Comparison of ENCODE assay signal across 8 cellular contexts in genomic region chr16:24010440-24011089, GRCh38.
DNase-seq lines count a peak whose midpoint lies in the region; ATAC-seq and TF ChIP-seq lines count a peak whose summit lies in the region.

No MANE protein-coding gene starts in this region.

- no peak overlapping the region for H3K9ac ChIP-seq in Karpas-422 (ENCODE audit: low read length)

- no peak for TF ChIP-seq POLR2A in upper lobe of left lung (IDR thresholded peaks at IDR 0.05)

- peak overlapping the region; percentile 16 for H3K4me2 ChIP-seq in Karpas-422 (ENCODE audit: low read depth, low read length, poor library complexity, severe bottlenecking)

- H3K9me3 ChIP-seq in Karpas-422 (ENCODE audit: low read length) (no peaks in the 10 kb centered on the region), upper lobe of left lung (no peaks in the 10 kb centered on the region)

- 49 to 50% methylated on average over 8 of the region's 8 CpGs for WGBS in upper lobe of left lung, 2 donors

- peak; percentile 60 to 78 (median 70) for TF ChIP-seq CTCF in upper lobe of left lung (IDR thresholded peaks at IDR 0.05)

- H3K27ac ChIP-seq in Karpas-422 (ENCODE audit: low read length), result no peak overlapping the region
- H3K27ac ChIP-seq in upper lobe of left lung, result no peak overlapping the region

- H3K36me3 ChIP-seq in Karpas-422 (ENCODE audit: insufficient read depth, low read length) (no peaks in the 10 kb centered on the region), upper lobe of left lung (no peaks in the 10 kb centered on the region)

- H3K4me3 ChIP-seq in Karpas-422 (ENCODE audit: low read length) (no peak overlapping the region), upper lobe of left lung (no peak overlapping the region)

- DNase-seq in G401 (ENCODE audit: low spot score) (peak; percentile 85), Karpas-422 (peak; percentile 95), SIG-M5 treated with dmso at 0.1 percent for 504 hours (lab: John Stamatoyannopoulos, UW; ENCODE audit: unreplicated experiment) (peak; percentile 84), glomerular endothelial cell (ENCODE audit: extremely low read depth, low read depth, low spot score) (peak; percentile 20), pons (ENCODE audit: low spot score) (peak; percentile 90), upper lobe of left lung (peak in 1 of 2 donors; percentile 83)
- DNase-seq in activated naive CD4-positive, alpha-beta T cell (lab: John Stamatoyannopoulos, UW), result peak; percentile 61 to 73 (median 67)

- peaks cover 3% of the 10 kb centered on the region for H4K20me1 ChIP-seq in Karpas-422 (ENCODE audit: insufficient read depth, low read depth, low read length)

- peak; percentile 57 to 79 for ATAC-seq in upper lobe of left lung (ENCODE audit: low FRiP score in 2 of 2)
- no peak for ATAC-seq in GM21447 (IDR thresholded peaks at IDR 0.05; ENCODE audit: unreplicated experiment)

- H3K4me1 ChIP-seq in Karpas-422 (ENCODE audit: low read length) (peaks cover 35% of the 10 kb centered on the region), upper lobe of left lung (peaks cover 0 to 4% (median 1%) of the 10 kb centered on the region in 4 donors)

- in situ Hi-C loops in G401 (cut with HindIII; ENCODE audit: low sequenced_read_pairs), result no loop called here

- TF ChIP-seq EP300 in upper lobe of left lung (IDR thresholded peaks at IDR 0.05), result no peak

- no peaks in the 10 kb centered on the region for H3K79me2 ChIP-seq in Karpas-422 (ENCODE audit: low read length)

- H3K27me3 ChIP-seq in Karpas-422 (ENCODE audit: low read length) (no peaks in the 10 kb centered on the region; the same call in 1 of the 2 replicates), upper lobe of left lung (no peaks in the 10 kb centered on the region)

- H3K9me2 ChIP-seq in Karpas-422 (replicated peaks; ENCODE audit: insufficient read depth, low read length), result no peaks in the 10 kb centered on the region

- no peak overlapping the region for H2AFZ ChIP-seq in Karpas-422 (ENCODE audit: low read length)
